In genomic region chr20:37524221-37524700, GRCh38 we compare ENCODE assay signal across 14 cellular contexts. TPM values are rescaled to one million over a fixed set of nuclear protein-coding genes. Genes with fewer than 3 reads are reported as not detected.
DNase-seq lines count a peak whose midpoint lies in the region; ATAC-seq and TF ChIP-seq lines count a peak whose summit lies in the region.
"Had no signal": no experiment of that assay in that cellular context is flagged by ENCODE, and none has a peak within 500 bp of the region (broad histone marks: within the 10 kb centered on the region; RNA-seq: fewer than 3 reads in every experiment).

No MANE protein-coding gene starts in this region.

- no peaks in the 10 kb centered on the region for H3K9me2 ChIP-seq in Karpas-422 (replicated peaks; ENCODE audit: insufficient read depth, low read length)

- no peaks in the 10 kb centered on the region for H3K9me3 Mint-ChIP-seq in activated T-cell treated with anti-CD3 and anti-CD28 coated beads, Interleukin-2, amount 50 U/mL, for 4 hours
- H3K9me3 Mint-ChIP-seq in activated T-helper 2 cell treated with anti-CD3 and anti-CD28 coated beads, Interferon-gamma antibody, Interleukin-2, Interleukin-4, amounts not matched to agents 10 μg/mL and 5 μg/mL and 100 μg/mL, durations not matched to agents 14 hours and 24 hours and 36 hours, result no peaks in the 10 kb centered on the region

- no peak overlapping the region for H3K9ac ChIP-seq in Karpas-422 (ENCODE audit: low read length)
- H3K9ac ChIP-seq in smooth muscle cell (ENCODE audit: low read depth), result no peak overlapping the region

- POLR2A ChIA-PET in RWPE1 (lab: Yijun Ruan, JAX; ENCODE audit: low non-redundant PET), result no interaction called here

- H3K79me2 ChIP-seq in Karpas-422 (ENCODE audit: low read length), result peaks cover 79% of the 10 kb centered on the region
- H3K79me2 ChIP-seq in smooth muscle cell (ENCODE audit: low read depth), result peaks cover 81% of the 10 kb centered on the region

- H3K9me3 ChIP-seq in Karpas-422 (ENCODE audit: low read length) (no peaks in the 10 kb centered on the region), smooth muscle cell (replicated peaks; ENCODE audit: low read depth) (no peaks in the 10 kb centered on the region)
- H3K9me3 ChIP-seq: suprapubic skin had no signal

- TF ChIP-seq CTCF in RWPE1 (conservative IDR thresholded peaks at IDR 0.05; ENCODE audit: low read depth) (no peak), smooth muscle cell (IDR thresholded peaks at IDR 0.05; ENCODE audit: borderline replicate concordance, insufficient read depth, poor library complexity, severe bottlenecking) (no peak)

- WGBS in smooth muscle cell (ENCODE audit: low lambda C conversion rate), result 64% methylated on average over 8 of the region's 8 CpGs

- no peaks in the 10 kb centered on the region for H3K27me3 Mint-ChIP-seq in activated T-cell treated with anti-CD3 and anti-CD28 coated beads, Interleukin-2, amount 50 U/mL, for 4 hours (ENCODE audit: low read depth)
- H3K27me3 Mint-ChIP-seq in activated T-helper 2 cell treated with anti-CD3 and anti-CD28 coated beads, Interferon-gamma antibody, Interleukin-2, Interleukin-4, amounts not matched to agents 10 μg/mL and 5 μg/mL and 100 μg/mL, durations not matched to agents 14 hours and 24 hours and 36 hours (ENCODE audit: low read depth), result peaks cover 9% of the 10 kb centered on the region

- H2AFZ ChIP-seq in Karpas-422 (ENCODE audit: low read length), result no peak overlapping the region
- H2AFZ ChIP-seq in smooth muscle cell (ENCODE audit: low read depth), result no peak overlapping the region

- CTCF ChIA-PET in RWPE1 (lab: Yijun Ruan, JAX), result no interaction called here

- H3K27ac ChIP-seq in Karpas-422 (ENCODE audit: low read length) (0 out of 2 replicates have a peak overlapping the region, but pooled peaks have one; percentile 89), RWPE1 (peak overlapping the region; percentile 97), smooth muscle cell (ENCODE audit: low read depth) (peak overlapping the region; percentile 79)

- H3K27me3 ChIP-seq in Karpas-422 (ENCODE audit: low read length) (no peaks in the 10 kb centered on the region), smooth muscle cell (ENCODE audit: low read depth) (no peaks in the 10 kb centered on the region)
- H3K27me3 ChIP-seq: suprapubic skin had no signal

- peaks cover 43% of the 10 kb centered on the region for H4K20me1 ChIP-seq in Karpas-422 (ENCODE audit: insufficient read depth, low read depth, low read length)
- peaks cover 69% of the 10 kb centered on the region for H4K20me1 ChIP-seq in smooth muscle cell (ENCODE audit: low read depth)

- H3K4me3 ChIP-seq in Karpas-422 (ENCODE audit: low read length) (no peak overlapping the region), smooth muscle cell (no peak overlapping the region)

- DNase-seq in Karpas-422 (no peak), RWPE1 (ENCODE audit: low spot score) (no peak), kidney tubule cell (ENCODE audit: low spot score) (peak; percentile 41), smooth muscle cell (lab: John Stamatoyannopoulos, UW; ENCODE audit: unreplicated experiment) (no peak), NCI-H1092 treated with DMSO at 0.1 percent for 48 hours (lab: John Stamatoyannopoulos, UW) (no peak)
- DNase-seq in activated T-cell treated with anti-CD3 and anti-CD28 coated beads, Interleukin-2, amount 50 U/mL, for 4 hours, result no peak
- no peak for DNase-seq in activated T-helper 2 cell treated with anti-CD3 and anti-CD28 coated beads, Interferon-gamma antibody, Interleukin-2, Interleukin-4, amounts not matched to agents 10 μg/mL and 5 μg/mL and 100 μg/mL, durations not matched to agents 14 hours and 24 hours and 36 hours (ENCODE audit: low spot score)
- DNase-seq: activated T-cell treated with anti-CD3 and anti-CD28 coated beads, Interleukin-2, amount 50 U/mL, for 1 hour; cortex of kidney; GF-D8; NCI-H1048; stimulated activated CD4-positive, alpha-beta T cell treated with anti-CD3 and anti-CD28 coated beads, Interleukin-12 subunit alpha, Interleukin-12 subunit beta, amount 100 ng/mL, for 4 hours; SW 1271 had no signal

- H3K27ac Mint-ChIP-seq in activated T-helper 2 cell treated with anti-CD3 and anti-CD28 coated beads, Interferon-gamma antibody, Interleukin-2, Interleukin-4, amounts not matched to agents 10 μg/mL and 5 μg/mL and 100 μg/mL, durations not matched to agents 14 hours and 24 hours and 36 hours, result no peak overlapping the region

- H3K36me3 ChIP-seq in Karpas-422 (ENCODE audit: insufficient read depth, low read length), result no peaks in the 10 kb centered on the region
- no peaks in the 10 kb centered on the region for H3K36me3 ChIP-seq in smooth muscle cell (ENCODE audit: low read depth)
- H3K36me3 ChIP-seq: suprapubic skin had no signal

- intact Hi-C loops in activated T-helper 2 cell treated with anti-CD3 and anti-CD28 coated beads, Interferon-gamma antibody, Interleukin-2, Interleukin-4, amounts not matched to agents 10 μg/mL and 5 μg/mL and 100 μg/mL, durations not matched to agents 14 hours and 24 hours and 36 hours (cut with micrococcal nuclease), result no loop called here

- H3K4me2 ChIP-seq in Karpas-422 (ENCODE audit: low read depth, low read length, poor library complexity, severe bottlenecking), result no peak overlapping the region
- H3K4me2 ChIP-seq in smooth muscle cell, result peak overlapping the region; percentile 56

- peaks cover 6% of the 10 kb centered on the region for H3F3A ChIP-seq in smooth muscle cell (ENCODE audit: low read depth)

- H3K4me3 Mint-ChIP-seq in activated T-cell treated with anti-CD3 and anti-CD28 coated beads, Interleukin-2, amount 50 U/mL, for 4 hours, result no peak overlapping the region
- H3K4me3 Mint-ChIP-seq in activated T-helper 2 cell treated with anti-CD3 and anti-CD28 coated beads, Interferon-gamma antibody, Interleukin-2, Interleukin-4, amounts not matched to agents 10 μg/mL and 5 μg/mL and 100 μg/mL, durations not matched to agents 14 hours and 24 hours and 36 hours (ENCODE audit: low read depth), result no peak overlapping the region

- no peak for ATAC-seq in activated T-cell treated with anti-CD3 and anti-CD28 coated beads, Interleukin-2, amount 50 U/mL, for 4 hours

- H3K36me3 Mint-ChIP-seq in activated T-cell treated with anti-CD3 and anti-CD28 coated beads, Interleukin-2, amount 50 U/mL, for 4 hours (ENCODE audit: insufficient read depth), result peaks cover 6% of the 10 kb centered on the region
- no peaks in the 10 kb centered on the region for H3K36me3 Mint-ChIP-seq in activated T-helper 2 cell treated with anti-CD3 and anti-CD28 coated beads, Interferon-gamma antibody, Interleukin-2, Interleukin-4, amounts not matched to agents 10 μg/mL and 5 μg/mL and 100 μg/mL, durations not matched to agents 14 hours and 24 hours and 36 hours (ENCODE audit: low read depth)

- H3K4me1 ChIP-seq in Karpas-422 (ENCODE audit: low read length) (peaks cover 52% of the 10 kb centered on the region), smooth muscle cell (ENCODE audit: low read depth) (peaks cover 10% of the 10 kb centered on the region)

- H3K4me1 Mint-ChIP-seq in activated T-cell treated with anti-CD3 and anti-CD28 coated beads, Interleukin-2, amount 50 U/mL, for 4 hours (ENCODE audit: low read depth), result peaks cover 57% of the 10 kb centered on the region
- peaks cover 42% of the 10 kb centered on the region for H3K4me1 Mint-ChIP-seq in activated T-helper 2 cell treated with anti-CD3 and anti-CD28 coated beads, Interferon-gamma antibody, Interleukin-2, Interleukin-4, amounts not matched to agents 10 μg/mL and 5 μg/mL and 100 μg/mL, durations not matched to agents 14 hours and 24 hours and 36 hours (ENCODE audit: low read depth)

RNA-seq across cellular contexts. Expression of gene NNAT, which starts 3.2 kb away (rescaled TPM):
- not detected in 2 replicates for total RNA-seq in Karpas-422 (2014; rRNA removed; shearing (Covaris generic); ENCODE audit: low replicate concordance)
- total RNA-seq in smooth muscle cell, result 6.5 TPM in 1 of 2 replicates, not detected in the other
- polyA plus RNA-seq in smooth muscle cell, result 0.22 and 0.35 TPM in 2 replicates
- total RNA-seq in activated T-cell treated with anti-CD3 and anti-CD28 coated beads, Interleukin-2, amount 50 U/mL, for 4 hours, result under 1 TPM in 1 of 3 donors, not detected in 2; 0.42 TPM
- total RNA-seq in activated T-helper 2 cell treated with anti-CD3 and anti-CD28 coated beads, Interferon-gamma antibody, Interleukin-2, Interleukin-4, amounts not matched to agents 10 μg/mL and 5 μg/mL and 100 μg/mL, durations not matched to agents 14 hours and 24 hours and 36 hours, result not detected in 2 replicates

RNA-seq across cellular contexts. Expression of gene BLCAP, which starts 3.4 kb away (rescaled TPM):
- total RNA-seq in Karpas-422 (2014; rRNA removed; shearing (Covaris generic); ENCODE audit: low replicate concordance), result 119 TPM in 2 replicates
- total RNA-seq in smooth muscle cell, result 45.9 and 50.7 TPM in 2 replicates
- 34.2 and 49.2 TPM in 2 replicates for polyA plus RNA-seq in smooth muscle cell
- total RNA-seq in activated T-cell treated with anti-CD3 and anti-CD28 coated beads, Interleukin-2, amount 50 U/mL, for 4 hours, result 10 to 100 TPM; 31.8 to 37.9 (median 32.1) TPM
- 24.2 and 26.3 TPM in 2 replicates for total RNA-seq in activated T-helper 2 cell treated with anti-CD3 and anti-CD28 coated beads, Interferon-gamma antibody, Interleukin-2, Interleukin-4, amounts not matched to agents 10 μg/mL and 5 μg/mL and 100 μg/mL, durations not matched to agents 14 hours and 24 hours and 36 hours
